ENCODE assay signal across 8 cellular contexts in genomic region chr3:101512521-101513418, GRCh38. TPM values are rescaled to one million over a fixed set of nuclear protein-coding genes. Genes with fewer than 3 reads are reported as not detected.
DNase-seq lines count a peak whose midpoint lies in the region; ATAC-seq and TF ChIP-seq lines count a peak whose summit lies in the region.

Gene SENP7 (minus strand): TSS chr3:101513212. CDS start chr3:101513130, 82 bp downstream.

- DNase-seq in NCI-H187 (lab: John Stamatoyannopoulos, UW) (peak; percentile 60 to 72), T-helper 9 cell (peak; percentile 62), astrocyte of the hippocampus (ENCODE audit: low read depth, low spot score) (peak; percentile 90), hepatocyte (ENCODE audit: low spot score) (peak; percentile 93), retinal pigment epithelial cell (ENCODE audit: low read depth) (no peak)

- H3K4me1 ChIP-seq in hepatocyte (ENCODE audit: insufficient read depth): peaks cover 3% of the 10 kb centered on the region

- H3K4me3 ChIP-seq in hepatocyte (peak within 1 kb of the TSS; percentile 78), retinal pigment epithelial cell (ENCODE audit: low read length) (peak within 1 kb of the TSS; percentile 88)

- no peaks in the 10 kb centered on the region for H3K9me2 ChIP-seq in hepatocyte (replicated peaks; ENCODE audit: insufficient read depth)

- 1% methylated on average over 48 of the region's 59 CpGs for WGBS in hepatocyte (ENCODE audit: low lambda C conversion rate, missing lambda C conversion rate)

- H3K27me3 ChIP-seq in hepatocyte: no peaks in the 10 kb centered on the region

- peak; percentile 25 for TF ChIP-seq POLR2A in GM10847 (IDR thresholded peaks at IDR 0.05; ENCODE audit: extremely low read depth, insufficient read length)

- peak within 1 kb of the TSS; percentile 91 for H3K27ac ChIP-seq in hepatocyte

- peak within 1 kb of the TSS; percentile 93 for H2AFZ ChIP-seq in hepatocyte

- H3K79me2 ChIP-seq in hepatocyte: peaks cover 36% of the 10 kb centered on the region

- TF ChIP-seq CTCF in hepatocyte (IDR thresholded peaks at IDR 0.05; ENCODE audit: poor library complexity) (no peak), retinal pigment epithelial cell (conservative IDR thresholded peaks at IDR 0.05; ENCODE audit: low read depth, low read length) (no peak)

- peak; percentile 68 for ATAC-seq in HG02763 (IDR thresholded peaks at IDR 0.05; ENCODE audit: unreplicated experiment)
- ATAC-seq in GM18519 (IDR thresholded peaks at IDR 0.05; ENCODE audit: low FRiP score, unreplicated experiment): no peak

- H4K20me1 ChIP-seq in hepatocyte (ENCODE audit: insufficient read depth, poor library complexity, severe bottlenecking): no peaks in the 10 kb centered on the region

- H3K9me3 ChIP-seq in hepatocyte (ENCODE audit: low read depth): no peaks in the 10 kb centered on the region

- peak within 1 kb of the TSS; percentile 79 for H3K4me2 ChIP-seq in hepatocyte

- H3K36me3 ChIP-seq in hepatocyte (replicated peaks; ENCODE audit: insufficient read depth, low read depth): no peaks in the 10 kb centered on the region

RNA-seq across cellular contexts. Expression of gene SENP7, which starts in this region (rescaled TPM):
- 32.4 and 40.9 TPM in 2 replicates for total RNA-seq in hepatocyte
- polyA plus RNA-seq in hepatocyte: 7.7 and 10.1 TPM in 2 replicates
